ENCODE assay signal across 22 cellular contexts in the genomic region with DNA sequence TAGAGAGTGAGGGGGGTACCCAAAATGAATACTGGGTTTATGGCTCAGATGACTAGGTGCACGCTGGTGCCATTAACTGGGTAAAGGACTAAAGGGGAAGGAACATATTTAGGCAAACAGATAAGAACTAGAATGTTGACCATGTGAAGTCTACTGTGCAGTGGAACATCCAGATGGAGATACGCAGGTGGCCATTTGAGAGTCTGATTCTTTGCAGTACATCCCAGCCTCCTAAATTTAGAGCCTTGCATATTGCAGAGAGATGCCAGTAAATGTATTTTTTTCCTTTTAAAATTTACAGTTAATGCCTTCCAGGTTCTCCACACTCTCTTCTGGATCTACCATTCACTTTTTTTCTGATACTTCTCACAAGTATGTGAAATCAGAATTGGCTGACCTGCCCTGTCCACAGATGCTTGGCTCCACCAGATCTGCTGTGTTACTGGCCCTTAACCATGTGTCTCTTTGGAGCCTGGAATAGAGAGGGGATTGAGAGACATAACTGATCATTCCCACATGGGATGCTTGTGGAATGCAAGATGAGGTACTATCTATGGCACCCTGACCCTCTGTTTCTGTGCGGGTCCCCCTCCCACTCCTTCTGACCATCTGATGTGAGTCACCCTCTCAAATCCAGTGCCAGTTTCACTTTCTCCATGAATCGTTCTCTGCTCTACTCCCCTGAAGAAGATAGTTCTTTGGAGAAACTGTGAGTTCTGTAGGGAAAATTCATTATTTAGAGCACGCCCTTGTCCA.
A peak's percentile ranks its signal among the peaks of the same experiment; 100 is the strongest.
DNase-seq lines count a peak whose midpoint lies in the region; ATAC-seq and TF ChIP-seq lines count a peak whose summit lies in the region.
"Had no signal": no experiment of that assay in that cellular context is flagged by ENCODE, and none has a peak within 500 bp of the region (broad histone marks: within the 10 kb centered on the region; RNA-seq: fewer than 3 reads in every experiment).

No MANE protein-coding gene starts in this region.

- peak overlapping the region; percentile 0 to 95 (median 82) for H3K27ac ChIP-seq in dorsolateral prefrontal cortex
- H3K27ac ChIP-seq in osteoblast (ENCODE audit: low read depth, low read length) = no peak overlapping the region
- H3K27ac ChIP-seq: VCaP had no signal

- no peak overlapping the region for H3K4me3 Mint-ChIP-seq in naive thymus-derived CD8-positive, alpha-beta T cell
- no peak overlapping the region for H3K4me3 Mint-ChIP-seq in T-cell
- H3K4me3 Mint-ChIP-seq: CD4-positive, CD25-positive, alpha-beta regulatory T cell; memory B cell; natural killer cell; T-helper 1 cell treated with Interleukin-12 subunit alpha and Interleukin-12 subunit beta and Interleukin-4 antibody, amounts not matched to agents 30 μg/mL and 1 μg/mL, for 36 hours had no signal

- no peaks in the 10 kb centered on the region for H3K27me3 ChIP-seq in dorsolateral prefrontal cortex
- H3K27me3 ChIP-seq in osteoblast (ENCODE audit: insufficient read depth, low read length) = no peaks in the 10 kb centered on the region

- peaks cover 0 to 3% (median 0%) of the 10 kb centered on the region in 5 donors for H3K27me3 Mint-ChIP-seq in naive thymus-derived CD8-positive, alpha-beta T cell
- H3K27me3 Mint-ChIP-seq in T-cell = no peaks in the 10 kb centered on the region
- H3K27me3 Mint-ChIP-seq: CD4-positive, CD25-positive, alpha-beta regulatory T cell; memory B cell; progenitor cell of endocrine pancreas had no signal

- no peaks in the 10 kb centered on the region for H3K79me2 ChIP-seq in osteoblast (ENCODE audit: insufficient read depth, low read length)

- H2AFZ ChIP-seq in osteoblast (ENCODE audit: low read length) = no peak overlapping the region

- peaks cover 0 to 8% (median 0%) of the 10 kb centered on the region in 9 donors for H3K9me3 Mint-ChIP-seq in naive thymus-derived CD8-positive, alpha-beta T cell
- H3K9me3 Mint-ChIP-seq in T-cell = peaks cover 0 to 3% (median 0%) of the 10 kb centered on the region in 3 donors
- H3K9me3 Mint-ChIP-seq: memory B cell; natural killer cell; T-helper 1 cell treated with Interleukin-12 subunit alpha and Interleukin-12 subunit beta and Interleukin-4 antibody, amounts not matched to agents 30 μg/mL and 1 μg/mL, for 36 hours had no signal

- no peaks in the 10 kb centered on the region for H4K20me1 ChIP-seq in osteoblast (ENCODE audit: insufficient read depth, low read length)

- H3K4me1 ChIP-seq in osteoblast (ENCODE audit: insufficient read depth, low read length) = no peaks in the 10 kb centered on the region

- intact Hi-C loops in dorsolateral prefrontal cortex (cut with DNase I) = loop anchor here in 1 of 2 donors (5.0 kb wide), 1 partner anchor 78 kb away; a partner anchor contains a TSS

- H3K36me3 Mint-ChIP-seq in naive thymus-derived CD8-positive, alpha-beta T cell = no peaks in the 10 kb centered on the region
- H3K36me3 Mint-ChIP-seq in T-cell = no peaks in the 10 kb centered on the region
- H3K36me3 Mint-ChIP-seq: CD4-positive, CD25-positive, alpha-beta regulatory T cell; memory B cell; natural killer cell had no signal

- TF ChIP-seq CTCF in dorsolateral prefrontal cortex (IDR thresholded peaks at IDR 0.05 in 54 of 56, conservative IDR thresholded peaks at IDR 0.05 in 2 of 56; ENCODE audit: low read depth in 1 of 56, partially characterized antibody in 56 of 56) = no peak
- no peak for TF ChIP-seq CTCF in osteoblast (IDR thresholded peaks at IDR 0.05; ENCODE audit: extremely low read depth, low read depth, low read length)

- CTCF ChIA-PET in T-cell (lab: Charles Lee) = no interaction called here

- DNase-seq in Ammon's horn (ENCODE audit: low spot score) (peak; percentile 30), OCI-M1 (lab: John Stamatoyannopoulos, UW) (peak; percentile 27), dorsolateral prefrontal cortex (peak in 1 of 10 donors; percentile 32), osteoblast (ENCODE audit: insufficient read length, low spot score, missing footprints) (no peak), T-cell (no peak)
- DNase-seq in naive thymus-derived CD8-positive, alpha-beta T cell = no peak
- DNase-seq in activated CD4-positive, alpha-beta T cell treated with anti-CD3 and anti-CD28 coated beads, Interleukin-2, amount 50 U/mL, for 48 hours = no peak
- DNase-seq: ACHN; aorta; CD4-positive, CD25-positive, alpha-beta regulatory T cell; hippocampal formation; Karpas-422; natural killer cell; NCI-H1105 treated with DMSO at 0.1 percent for 48 hours; NCI-H510A treated with DMSO at 0.1 percent for 48 hours; stimulated activated CD4-positive, alpha-beta T cell treated with anti-CD3 and anti-CD28 coated beads, Interleukin-4, amount 100 ng/mL, for 4 hours had no signal

- POLR2A ChIA-PET in naive thymus-derived CD8-positive, alpha-beta T cell (lab: Charles Lee) = no interaction called here
- POLR2A ChIA-PET in T-cell (lab: Charles Lee) = no interaction called here

- ATAC-seq in naive thymus-derived CD8-positive, alpha-beta T cell = no peak
- ATAC-seq in T-cell (replicated peaks in 1 of 4) = no peak
- no peak for ATAC-seq in GM18868 (IDR thresholded peaks at IDR 0.05; ENCODE audit: unreplicated experiment)
- ATAC-seq: Right ventricle myocardium inferior had no signal

- H3K4me1 Mint-ChIP-seq in naive thymus-derived CD8-positive, alpha-beta T cell = peaks cover 0 to 28% (median under 1%) of the 10 kb centered on the region in 4 donors
- peaks cover 0 to 9% (median 8%) of the 10 kb centered on the region in 3 donors for H3K4me1 Mint-ChIP-seq in T-cell
- H3K4me1 Mint-ChIP-seq: CD4-positive, CD25-positive, alpha-beta regulatory T cell; memory B cell had no signal

- H3K36me3 ChIP-seq in osteoblast (ENCODE audit: insufficient read depth, low read length) = no peaks in the 10 kb centered on the region

- H3K9me3 ChIP-seq in osteoblast (ENCODE audit: low read depth, low read length) = no peaks in the 10 kb centered on the region

- no peak overlapping the region for H3K27ac Mint-ChIP-seq in naive thymus-derived CD8-positive, alpha-beta T cell
- H3K27ac Mint-ChIP-seq in T-cell = no peak overlapping the region
- H3K27ac Mint-ChIP-seq: CD4-positive, CD25-positive, alpha-beta regulatory T cell; memory B cell; natural killer cell; progenitor cell of endocrine pancreas; T-helper 1 cell treated with Interleukin-12 subunit alpha and Interleukin-12 subunit beta and Interleukin-4 antibody, amounts not matched to agents 30 μg/mL and 1 μg/mL, for 36 hours had no signal

- peak overlapping the region; percentile 28 for H3K4me2 ChIP-seq in osteoblast (ENCODE audit: insufficient read depth, low read length)

- peak overlapping the region in 33 of 59 donors; percentile 2 to 50 (median 26) for H3K4me3 ChIP-seq in dorsolateral prefrontal cortex
- H3K4me3 ChIP-seq in osteoblast (ENCODE audit: insufficient read depth, low read length) = no peak overlapping the region

Comparison
In these comparisons a context has a peak if more than half of its experiments do, and no peak if none do; other contexts are left out.
1. DNase-seq: peak in Ammon's horn (single experiment) and OCI-M1 (single experiment); none in osteoblast (single experiment), naive thymus-derived CD8-positive, alpha-beta T cell (0 of 10), activated CD4-positive, alpha-beta T cell treated with anti-CD3 and anti-CD28 coated beads, Interleukin-2, amount 50 U/mL, for 48 hours (0 of 2) and T-cell (0 of 34).